2 cellular contexts compared by ENCODE assay signal in genomic region chr17:31571124-31571892, GRCh38.
TF ChIP-seq lines count a peak whose summit lies in the region.

No MANE protein-coding gene starts in this region.

TF ChIP-seq in IMR-90, 13 proteins besides CTCF, POLR2A, EP300 and RAD21:
- peak; percentile 13 for TF ChIP-seq RCOR1 (IDR thresholded peaks at IDR 0.05; ENCODE audit: insufficient replicate concordance, low read length)
- TF ChIP-seq ELK1 (IDR thresholded peaks at IDR 0.05; ENCODE audit: borderline replicate concordance, low read depth, low read length) = no peak
- TF ChIP-seq NFE2L2 (IDR thresholded peaks at IDR 0.05; ENCODE audit: low read depth, low read length) = no peak
- TF ChIP-seq FOS (IDR thresholded peaks at IDR 0.05; ENCODE audit: low read depth, low read length) = 0 out of 2 replicates have a peak, but pooled peaks have one; percentile 1
- TF ChIP-seq CEBPB (IDR thresholded peaks at IDR 0.05; ENCODE audit: low read depth, low read length) = no peak
- no peak for TF ChIP-seq USF2 (IDR thresholded peaks at IDR 0.05; ENCODE audit: low read depth, low read length)
- TF ChIP-seq MAFK (IDR thresholded peaks at IDR 0.05; ENCODE audit: low read depth, low read length) = no peak
- TF ChIP-seq MXI1 (IDR thresholded peaks at IDR 0.05; ENCODE audit: borderline replicate concordance, low read depth, low read length) = no peak
- peak; percentile 73 for TF ChIP-seq MAZ (IDR thresholded peaks at IDR 0.05; ENCODE audit: borderline replicate concordance, low read depth, low read length)
- TF ChIP-seq BHLHE40 (IDR thresholded peaks at IDR 0.05; ENCODE audit: low read depth, low read length) = no peak
- TF ChIP-seq RFX5 (IDR thresholded peaks at IDR 0.05; ENCODE audit: low read depth, low read length) = no peak
- no peak for TF ChIP-seq CHD1 (IDR thresholded peaks at IDR 0.05; ENCODE audit: low read depth, low read length)
- peak; percentile 11; the same call in 1 of the 2 replicates for TF ChIP-seq SMC3 (IDR thresholded peaks at IDR 0.05; ENCODE audit: low read depth, low read length)

TF ChIP-seq in H1, 55 proteins besides CTCF, POLR2A, EP300 and RAD21:
- no peak for TF ChIP-seq HDAC2 (IDR thresholded peaks at IDR 0.05; ENCODE audit: borderline replicate concordance in 1 of 2, low read depth in 2 of 2, low read length in 2 of 2)
- no peak for TF ChIP-seq E2F6 (IDR thresholded peaks at IDR 0.05)
- no peak for TF ChIP-seq EZH2 (IDR thresholded peaks at IDR 0.05; ENCODE audit: low read depth, low read length, severe bottlenecking)
TF ChIP-seq in H1: peak in this region for 0.
